In genomic region chr7:17898111-17898510, GRCh38 we compare ENCODE assay signal across 19 cellular contexts.
A peak's percentile ranks its signal among the peaks of the same experiment; 100 is the strongest.
DNase-seq lines count a peak whose midpoint lies in the region; ATAC-seq lines count a peak whose summit lies in the region.
"Had no signal": no experiment of that assay in that cellular context is flagged by ENCODE, and none has a peak within 500 bp of the region (broad histone marks: within the 10 kb centered on the region; RNA-seq: fewer than 3 reads in every experiment).

No MANE protein-coding gene starts in this region.

- ATAC-seq in GM19324 (IDR thresholded peaks at IDR 0.05; ENCODE audit: low FRiP score, unreplicated experiment) = no peak
- ATAC-seq in HG02938 (IDR thresholded peaks at IDR 0.05; ENCODE audit: unreplicated experiment) = no peak
- no peak for ATAC-seq in stimulated activated naive CD8-positive, alpha-beta T cell treated with anti-CD3 and anti-CD28 coated beads, Interleukin-15, Interleukin-2, amounts not matched to agents 100 U/mL and 50 U/mL, for 24 hours
- ATAC-seq: A549; CD8-positive, alpha-beta T cell; GM12878 had no signal

- DNase-seq in COLO829 (ENCODE audit: low spot score) (peak; percentile 75), foreskin melanocyte (peak; percentile 80), medulla oblongata (ENCODE audit: extremely low spot score) (peak; percentile 21)
- no peak for DNase-seq in stimulated activated naive CD8-positive, alpha-beta T cell treated with anti-CD3 and anti-CD28 coated beads, Interleukin-15, Interleukin-2, amounts not matched to agents 100 U/mL and 50 U/mL, for 24 hours
- DNase-seq: AML-193; CD4-positive, alpha-beta T cell; CD8-positive, alpha-beta T cell; COR-L47; DMS 273 treated with DMSO at 0.1 percent for 48 hours; DMS153; DMS53; DMS79; DND-41; EL; GDM1 had no signal
